In genomic region chr10:101818958-101819633, GRCh38 we compare ENCODE assay signal across 8 cellular contexts. TPM values are rescaled to one million over a fixed set of nuclear protein-coding genes. Genes with fewer than 3 reads are reported as not detected.
A peak's percentile ranks its signal among the peaks of the same experiment; 100 is the strongest.
DNase-seq lines count a peak whose midpoint lies in the region; ATAC-seq and TF ChIP-seq lines count a peak whose summit lies in the region.

No MANE protein-coding gene starts in this region.

- TF ChIP-seq CTCF in DND-41 (IDR thresholded peaks at IDR 0.05; ENCODE audit: borderline replicate concordance, extremely low read depth, low read length, poor library complexity, severe bottlenecking), result no peak
- TF ChIP-seq CTCF in GM20000 (IDR thresholded peaks at IDR 0.05; ENCODE audit: extremely low read depth, missing control alignments), result no peak
- no peak for TF ChIP-seq CTCF in smooth muscle cell (IDR thresholded peaks at IDR 0.05; ENCODE audit: borderline replicate concordance, insufficient read depth, poor library complexity, severe bottlenecking)

- DNase-seq in DND-41, result no peak
- peak; percentile 45 for DNase-seq in GM20000 (ENCODE audit: low spot score)
- no peak for DNase-seq in activated naive CD4-positive, alpha-beta T cell treated with anti-CD3 and anti-CD28 coated beads, Interleukin-2, amount 50 U/mL, for 72 hours (ENCODE audit: low spot score in 2 of 2)
- no peak for DNase-seq in smooth muscle cell (lab: John Stamatoyannopoulos, UW; ENCODE audit: unreplicated experiment)
- no peak for DNase-seq in GOT3 (lab: John Stamatoyannopoulos, UW)
- DNase-seq in NCI-H774 (lab: John Stamatoyannopoulos, UW), result no peak

- H3K4me2 ChIP-seq in DND-41 (ENCODE audit: insufficient read depth, low read length) (peak overlapping the region; percentile 94), smooth muscle cell (peak overlapping the region; percentile 85)

- peak overlapping the region; percentile 83 for H3K27ac ChIP-seq in DND-41 (ENCODE audit: low read length)
- H3K27ac ChIP-seq in smooth muscle cell (ENCODE audit: low read depth), result peak overlapping the region; percentile 84

- peak overlapping the region; percentile 82 for H2AFZ ChIP-seq in DND-41 (ENCODE audit: low read depth, low read length)
- H2AFZ ChIP-seq in smooth muscle cell (ENCODE audit: low read depth), result peak overlapping the region; percentile 86

- H3K9ac ChIP-seq in DND-41 (ENCODE audit: low read depth, low read length) (peak overlapping the region; percentile 90), iPS-15b (ENCODE audit: low read depth, low read length) (peak overlapping the region; percentile 67), smooth muscle cell (ENCODE audit: low read depth) (peak overlapping the region; percentile 44)

- H4K20me1 ChIP-seq in DND-41 (ENCODE audit: insufficient read depth, low read length), result peaks cover 40% of the 10 kb centered on the region
- H4K20me1 ChIP-seq in smooth muscle cell (ENCODE audit: low read depth), result peaks cover 39% of the 10 kb centered on the region

- H3K36me3 ChIP-seq in DND-41 (ENCODE audit: insufficient read depth, low read length), result peaks cover 14% of the 10 kb centered on the region
- H3K36me3 ChIP-seq in iPS-15b (ENCODE audit: control insufficient read depth, insufficient read depth, low read length), result no peaks in the 10 kb centered on the region
- H3K36me3 ChIP-seq in smooth muscle cell (ENCODE audit: low read depth), result no peaks in the 10 kb centered on the region

- 24% methylated on average over 13 of the region's 13 CpGs for WGBS in smooth muscle cell (ENCODE audit: low lambda C conversion rate)

- peaks cover 17 to 32% of the 10 kb centered on the region in 2 donors for H3K36me3 Mint-ChIP-seq in activated naive CD4-positive, alpha-beta T cell treated with anti-CD3 and anti-CD28 coated beads, Interleukin-2, amount 50 U/mL, for 72 hours

- no peaks in the 10 kb centered on the region for H3K9me3 Mint-ChIP-seq in activated naive CD4-positive, alpha-beta T cell treated with anti-CD3 and anti-CD28 coated beads, Interleukin-2, amount 50 U/mL, for 72 hours

- H3K4me3 ChIP-seq in DND-41 (ENCODE audit: low read depth in 1 of 2, low read length in 2 of 2) (peak overlapping the region; percentile 30 to 87), iPS-15b (ENCODE audit: low read depth, low read length) (peak overlapping the region; percentile 99), smooth muscle cell (peak overlapping the region; percentile 85)

- H3K79me2 ChIP-seq in DND-41 (ENCODE audit: insufficient read depth, low read length), result peaks cover 58% of the 10 kb centered on the region
- peaks cover 39% of the 10 kb centered on the region for H3K79me2 ChIP-seq in smooth muscle cell (ENCODE audit: low read depth)

- H3K27me3 ChIP-seq in DND-41 (ENCODE audit: insufficient read depth, low read length, poor library complexity), result no peaks in the 10 kb centered on the region
- no peaks in the 10 kb centered on the region for H3K27me3 ChIP-seq in iPS-15b (ENCODE audit: control insufficient read depth, insufficient read depth, low read length)
- no peaks in the 10 kb centered on the region for H3K27me3 ChIP-seq in smooth muscle cell (ENCODE audit: low read depth)

- ATAC-seq in DND-41 (ENCODE audit: insufficient read depth, low read depth), result peak; percentile 44
- peak; percentile 3 for ATAC-seq in HG03521 (IDR thresholded peaks at IDR 0.05; ENCODE audit: unreplicated experiment)
- ATAC-seq in activated naive CD4-positive, alpha-beta T cell treated with anti-CD3 and anti-CD28 coated beads, Interleukin-2, amount 50 U/mL, for 72 hours, result peak; percentile 45 to 48

- H3K9me3 ChIP-seq in DND-41 (ENCODE audit: insufficient read depth, low read length, severe bottlenecking), result no peaks in the 10 kb centered on the region
- no peaks in the 10 kb centered on the region for H3K9me3 ChIP-seq in iPS-15b (ENCODE audit: control insufficient read depth, insufficient read depth, low read length)
- no peaks in the 10 kb centered on the region for H3K9me3 ChIP-seq in smooth muscle cell (replicated peaks; ENCODE audit: low read depth)

- H3F3A ChIP-seq in smooth muscle cell (ENCODE audit: low read depth), result no peaks in the 10 kb centered on the region

- H3K27ac Mint-ChIP-seq in activated naive CD4-positive, alpha-beta T cell treated with anti-CD3 and anti-CD28 coated beads, Interleukin-2, amount 50 U/mL, for 72 hours, result peak overlapping the region; percentile 96 to 97

- H3K4me1 ChIP-seq in DND-41 (ENCODE audit: insufficient read depth, low read length) (peaks cover 37% of the 10 kb centered on the region), iPS-15b (ENCODE audit: control insufficient read depth, insufficient read depth, low read length) (peaks cover 4% of the 10 kb centered on the region), smooth muscle cell (ENCODE audit: low read depth) (peaks cover 22% of the 10 kb centered on the region)

RNA-seq across cellular contexts. Expression of gene OGA, which starts 0.9 kb away (rescaled TPM):
- total RNA-seq in activated naive CD4-positive, alpha-beta T cell treated with anti-CD3 and anti-CD28 coated beads, Interleukin-2, amount 50 U/mL, for 72 hours, result 100 to 1,000 TPM; 136 to 238 TPM
- 98.6 and 135 TPM in 2 replicates for total RNA-seq in smooth muscle cell
- polyA plus RNA-seq in smooth muscle cell, result 54.8 and 78.5 TPM in 2 replicates

RNA-seq across cellular contexts. Expression of gene KCNIP2, which starts 24.5 kb away (rescaled TPM):
- 1 to 10 TPM; 4.2 to 6.3 TPM for total RNA-seq in activated naive CD4-positive, alpha-beta T cell treated with anti-CD3 and anti-CD28 coated beads, Interleukin-2, amount 50 U/mL, for 72 hours
- total RNA-seq in smooth muscle cell, result 1.3 and 3.9 TPM in 2 replicates
- polyA plus RNA-seq in smooth muscle cell, result 0.70 and 0.87 TPM in 2 replicates

RNA-seq across cellular contexts. Expression of gene NPM3, which starts 35.9 kb away (rescaled TPM):
- 100 to 1,000 TPM; 108 to 148 TPM for total RNA-seq in activated naive CD4-positive, alpha-beta T cell treated with anti-CD3 and anti-CD28 coated beads, Interleukin-2, amount 50 U/mL, for 72 hours
- total RNA-seq in smooth muscle cell, result 65.0 and 82.0 TPM in 2 replicates
- 10.2 and 10.5 TPM in 2 replicates for polyA plus RNA-seq in smooth muscle cell

RNA-seq across cellular contexts. Expression of gene FGF8, which starts 43.2 kb away (rescaled TPM):
- total RNA-seq in activated naive CD4-positive, alpha-beta T cell treated with anti-CD3 and anti-CD28 coated beads, Interleukin-2, amount 50 U/mL, for 72 hours, result not detected
- not detected in 2 replicates for total RNA-seq in smooth muscle cell
- not detected in 2 replicates for polyA plus RNA-seq in smooth muscle cell
